Comparison of ENCODE assay signal across 9 cellular contexts in genomic region chr21:22791986-22792560, GRCh38.
DNase-seq lines count a peak whose midpoint lies in the region; ATAC-seq, FAIRE-seq and TF ChIP-seq lines count a peak whose summit lies in the region.
"Had no signal": no experiment of that assay in that cellular context is flagged by ENCODE, and none has a peak within 500 bp of the region (broad histone marks: within the 10 kb centered on the region; RNA-seq: fewer than 3 reads in every experiment).

No MANE protein-coding gene starts in this region.

- peak; percentile 25 to 47; a peak in 2 of 5 replicates for TF ChIP-seq RAD21 in A549 (conservative IDR thresholded peaks at IDR 0.05 in 1 of 2, IDR thresholded peaks at IDR 0.05 in 1 of 2)

- no peak overlapping the region for H3K4me3 Mint-ChIP-seq in T-helper 2 cell treated with Interferon-gamma antibody and Interleukin-4, amounts not matched to agents 5 μg/mL and 100 μg/mL, for 36 hours

- no peaks in the 10 kb centered on the region for H3K36me3 Mint-ChIP-seq in T-helper 2 cell treated with Interferon-gamma antibody and Interleukin-4, amounts not matched to agents 5 μg/mL and 100 μg/mL, for 36 hours (ENCODE audit: low read depth)

- no peaks in the 10 kb centered on the region for H3K9me3 ChIP-seq in A549
- no peaks in the 10 kb centered on the region for H3K9me3 ChIP-seq in MM.1S (replicated peaks; ENCODE audit: insufficient read depth, low read length)
- H3K9me3 ChIP-seq in neutrophil, result no peaks in the 10 kb centered on the region

- no peaks in the 10 kb centered on the region for H4K20me1 ChIP-seq in MM.1S (ENCODE audit: insufficient read depth, low read length)

- no peak for TF ChIP-seq EP300 in A549 (IDR thresholded peaks at IDR 0.05)

- peak; percentile 0 to 32 for DNase-seq in A549 (ENCODE audit: low read depth in 1 of 2, low spot score in 1 of 2)
- peak; percentile 4 for DNase-seq in GM12864 (ENCODE audit: low read depth)
- DNase-seq in MM.1S, result peak; percentile 49
- DNase-seq in RWPE1 (ENCODE audit: low spot score), result peak; percentile 22
- no peak for DNase-seq in epithelial cell of proximal tubule (ENCODE audit: low read depth)
- DNase-seq in T-helper 2 cell treated with Interferon-gamma antibody and Interleukin-4, amounts not matched to agents 5 μg/mL and 100 μg/mL, for 36 hours (ENCODE audit: low spot score), result no peak

- no peak overlapping the region for H2AFZ ChIP-seq in MM.1S (ENCODE audit: low read length)

- H3K36me3 ChIP-seq in MM.1S (replicated peaks; ENCODE audit: insufficient read depth, low read length) (no peaks in the 10 kb centered on the region), neutrophil (no peaks in the 10 kb centered on the region)

- H3K27ac ChIP-seq in A549 (no peak overlapping the region), MM.1S (ENCODE audit: low read length) (no peak overlapping the region), RWPE1 (no peak overlapping the region), neutrophil (no peak overlapping the region)
- H3K27ac ChIP-seq: epithelial cell of prostate had no signal

- H3K4me3 ChIP-seq in A549 (no peak overlapping the region), GM12864 (ENCODE audit: low read depth, low read length) (no peak overlapping the region), MM.1S (ENCODE audit: low read length) (no peak overlapping the region), epithelial cell of proximal tubule (ENCODE audit: low read depth, low read length) (no peak overlapping the region), neutrophil (ENCODE audit: low read depth in 1 of 2, low read length in 1 of 2) (no peak overlapping the region)

- 0% methylated on average over 3 of the region's 3 CpGs for WGBS in A549 (ENCODE audit: missing lambda C conversion rate)

- no peak overlapping the region for H3K27ac Mint-ChIP-seq in T-helper 2 cell treated with Interferon-gamma antibody and Interleukin-4, amounts not matched to agents 5 μg/mL and 100 μg/mL, for 36 hours

- H3K9me2 ChIP-seq in MM.1S (replicated peaks; ENCODE audit: insufficient read depth, low read length), result no peaks in the 10 kb centered on the region

- peak; percentile 29; the same call in 2 of the 3 replicates for TF ChIP-seq CTCF in A549 (IDR thresholded peaks at IDR 0.05)
- TF ChIP-seq CTCF in GM12864 (IDR thresholded peaks at IDR 0.05; ENCODE audit: low read depth, low read length, missing control alignments), result peak; percentile 48
- TF ChIP-seq CTCF in MM.1S (IDR thresholded peaks at IDR 0.05; ENCODE audit: low read length), result peak; percentile 62
- peak; percentile 75 for TF ChIP-seq CTCF in RWPE1 (conservative IDR thresholded peaks at IDR 0.05; ENCODE audit: low read depth)
- peak; percentile 70 for TF ChIP-seq CTCF in epithelial cell of proximal tubule (conservative IDR thresholded peaks at IDR 0.05; ENCODE audit: low read depth, low read length)
- TF ChIP-seq CTCF in neutrophil (IDR thresholded peaks at IDR 0.05), result peak; percentile 39

- no peaks in the 10 kb centered on the region for H3K27me3 ChIP-seq in MM.1S (replicated peaks; ENCODE audit: insufficient read depth, low read length)
- no peaks in the 10 kb centered on the region for H3K27me3 ChIP-seq in neutrophil

- TF ChIP-seq POLR2A in A549 (IDR thresholded peaks at IDR 0.05; ENCODE audit: low read length), result no peak

- H3K4me1 Mint-ChIP-seq in T-helper 2 cell treated with Interferon-gamma antibody and Interleukin-4, amounts not matched to agents 5 μg/mL and 100 μg/mL, for 36 hours (ENCODE audit: low read depth), result no peaks in the 10 kb centered on the region

- no peaks in the 10 kb centered on the region for H3K9me3 Mint-ChIP-seq in T-helper 2 cell treated with Interferon-gamma antibody and Interleukin-4, amounts not matched to agents 5 μg/mL and 100 μg/mL, for 36 hours

- H3K4me2 ChIP-seq in A549 (no peak overlapping the region), MM.1S (ENCODE audit: low read depth, low read length) (no peak overlapping the region)

- POLR2A ChIA-PET in A549 (lab: Yijun Ruan, JAX) (no interaction called here), RWPE1 (lab: Yijun Ruan, JAX; ENCODE audit: low non-redundant PET) (no interaction called here)

- FAIRE-seq in A549 (lab: Jason Lieb, UNC), result no peak

- no peak for ATAC-seq in A549
- no peak for ATAC-seq in GM18517 (IDR thresholded peaks at IDR 0.05; ENCODE audit: unreplicated experiment)

- H3K9ac ChIP-seq in MM.1S (ENCODE audit: low read length), result no peak overlapping the region

- no peaks in the 10 kb centered on the region for H3K27me3 Mint-ChIP-seq in T-helper 2 cell treated with Interferon-gamma antibody and Interleukin-4, amounts not matched to agents 5 μg/mL and 100 μg/mL, for 36 hours (ENCODE audit: low read depth)

- H3F3A ChIP-seq in MM.1S (ENCODE audit: insufficient read depth, low read length), result no peaks in the 10 kb centered on the region

- CTCF ChIA-PET in A549 (lab: Yijun Ruan, JAX), result interaction anchor here (0.7 kb wide), 1 partner anchor 730 kb away, joined by 3 read pairs; no protein-coding TSS in a partner anchor
- CTCF ChIA-PET in RWPE1 (lab: Yijun Ruan, JAX), result interaction anchor here (0.7 to 0.9 kb wide), 2 partner anchors 849 to 1785 kb away, joined by 3 to 4 read pairs; no protein-coding TSS in a partner anchor

- H3K79me2 ChIP-seq in MM.1S (ENCODE audit: low read length), result no peaks in the 10 kb centered on the region

- H3K4me1 ChIP-seq in A549 (no peaks in the 10 kb centered on the region), MM.1S (ENCODE audit: low read length) (0 out of 2 replicates have a peak, but pooled peaks cover 5% of the 10 kb centered on the region), neutrophil (ENCODE audit: control insufficient read depth in 1 of 2, insufficient read depth in 1 of 2, low read depth in 1 of 2, low read length in 1 of 2) (no peaks in the 10 kb centered on the region)

TF ChIP-seq in A549, 52 proteins besides CTCF, POLR2A, EP300 and RAD21:
- no peak for TF ChIP-seq HES2 (IDR thresholded peaks at IDR 0.05)
- TF ChIP-seq SMC3 (IDR thresholded peaks at IDR 0.05), result peak; percentile 15; the same call in 1 of the 3 replicates
TF ChIP-seq in A549: peak in this region for 1.

Comparison
In these comparisons a context has a peak if more than half of its experiments do, and no peak if none do; other contexts are left out.
1. DNase-seq: peak in A549 (2 of 2), GM12864 (single experiment), MM.1S (single experiment) and RWPE1 (single experiment); none in epithelial cell of proximal tubule (single experiment) and T-helper 2 cell treated with Interferon-gamma antibody and Interleukin-4, amounts not matched to agents 5 μg/mL and 100 μg/mL, for 36 hours (single experiment).
2. Peak in every context shown above with its lines, with median percentiles within 50 percentile points of each other: CTCF ChIP-seq.